ENCODE assay signal across 1 cellular context in the genomic region with DNA sequence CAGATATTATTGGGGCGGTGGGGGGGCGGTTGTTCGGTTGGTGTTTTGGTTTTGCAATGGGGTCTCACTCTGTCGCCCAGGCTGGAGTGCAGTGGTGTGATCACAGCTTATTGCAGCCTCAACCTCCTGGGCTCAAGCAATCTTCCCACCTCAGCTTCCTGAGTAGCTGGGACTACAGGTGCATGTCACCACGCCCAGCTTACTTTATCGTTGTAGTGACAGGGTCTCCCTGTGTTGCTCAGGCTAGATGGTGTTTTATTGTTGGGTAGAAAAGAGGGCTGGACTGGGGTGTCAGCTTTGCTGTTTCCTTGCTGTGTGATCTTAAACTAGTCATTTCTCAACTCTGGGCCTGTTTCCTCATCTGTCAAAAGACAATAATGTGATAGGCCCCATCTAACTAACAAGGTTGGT.
TF ChIP-seq lines count a peak whose summit lies in the region.

No MANE protein-coding gene starts in this region.

TF ChIP-seq in HepG2, 621 proteins besides CTCF, POLR2A, EP300 and RAD21:
- TF ChIP-seq AGO2 (optimal IDR thresholded peaks at IDR 0.05; ENCODE audit: low read depth, low read length): no peak
- no peak for TF ChIP-seq ZNF563 (CRISPR knock-in tag; IDR thresholded peaks at IDR 0.05)
- TF ChIP-seq SP5 (CRISPR knock-in tag; IDR thresholded peaks at IDR 0.05; ENCODE audit: borderline replicate concordance, low read depth): no peak
